Comparison of ENCODE assay signal across 2 cellular contexts in the genomic region with DNA sequence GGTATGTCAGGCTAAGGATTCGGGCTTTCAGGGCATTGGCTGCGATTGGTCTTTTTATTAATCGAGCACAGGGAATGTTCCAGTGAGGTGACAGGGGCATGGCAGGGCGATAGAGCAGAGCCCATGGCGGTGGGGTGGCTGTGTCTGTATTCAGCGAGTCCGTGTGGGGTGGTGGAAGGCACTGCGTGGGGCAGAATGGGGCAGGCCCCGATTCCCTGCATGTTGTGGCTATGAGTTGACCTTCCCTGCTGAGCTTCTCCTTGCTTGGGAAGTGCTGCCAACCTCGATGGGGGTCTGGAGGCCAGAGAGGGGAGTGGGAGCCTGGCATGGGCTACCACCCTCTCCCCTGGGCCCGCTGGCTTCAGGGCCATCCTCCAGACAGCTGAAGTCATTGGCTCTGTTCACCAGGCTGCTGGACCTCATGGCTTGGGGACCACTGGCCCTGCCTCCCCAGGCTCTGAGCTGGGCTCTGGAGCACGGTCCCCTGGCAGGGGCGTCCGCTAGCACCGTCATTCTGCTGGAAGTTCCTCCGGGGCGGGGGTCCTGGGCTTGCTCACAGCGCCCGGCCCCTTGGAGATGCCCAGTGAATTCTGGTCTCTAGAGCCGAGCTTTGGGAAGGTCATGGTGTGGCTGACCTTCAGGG.
TF ChIP-seq lines count a peak whose summit lies in the region.

No MANE protein-coding gene starts in this region.

TF ChIP-seq in IMR-90, 13 proteins besides CTCF, POLR2A, EP300 and RAD21:
- TF ChIP-seq RCOR1 (IDR thresholded peaks at IDR 0.05; ENCODE audit: insufficient replicate concordance, low read length) (no peak), MXI1 (IDR thresholded peaks at IDR 0.05; ENCODE audit: borderline replicate concordance, low read depth, low read length) (no peak), FOS (IDR thresholded peaks at IDR 0.05; ENCODE audit: low read depth, low read length) (no peak), CEBPB (IDR thresholded peaks at IDR 0.05; ENCODE audit: low read depth, low read length) (no peak)
- TF ChIP-seq, protein P1, sequence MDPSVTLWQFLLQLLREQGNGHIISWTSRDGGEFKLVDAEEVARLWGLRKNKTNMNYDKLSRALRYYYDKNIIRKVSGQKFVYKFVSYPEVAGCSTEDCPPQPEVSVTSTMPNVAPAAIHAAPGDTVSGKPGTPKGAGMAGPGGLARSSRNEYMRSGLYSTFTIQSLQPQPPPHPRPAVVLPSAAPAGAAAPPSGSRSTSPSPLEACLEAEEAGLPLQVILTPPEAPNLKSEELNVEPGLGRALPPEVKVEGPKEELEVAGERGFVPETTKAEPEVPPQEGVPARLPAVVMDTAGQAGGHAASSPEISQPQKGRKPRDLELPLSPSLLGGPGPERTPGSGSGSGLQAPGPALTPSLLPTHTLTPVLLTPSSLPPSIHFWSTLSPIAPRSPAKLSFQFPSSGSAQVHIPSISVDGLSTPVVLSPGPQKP (IDR thresholded peaks at IDR 0.05; ENCODE audit: borderline replicate concordance, low read depth, low read length), result no peak

TF ChIP-seq in H1, 55 proteins besides CTCF, POLR2A, EP300 and RAD21:
- TF ChIP-seq, protein P2, sequence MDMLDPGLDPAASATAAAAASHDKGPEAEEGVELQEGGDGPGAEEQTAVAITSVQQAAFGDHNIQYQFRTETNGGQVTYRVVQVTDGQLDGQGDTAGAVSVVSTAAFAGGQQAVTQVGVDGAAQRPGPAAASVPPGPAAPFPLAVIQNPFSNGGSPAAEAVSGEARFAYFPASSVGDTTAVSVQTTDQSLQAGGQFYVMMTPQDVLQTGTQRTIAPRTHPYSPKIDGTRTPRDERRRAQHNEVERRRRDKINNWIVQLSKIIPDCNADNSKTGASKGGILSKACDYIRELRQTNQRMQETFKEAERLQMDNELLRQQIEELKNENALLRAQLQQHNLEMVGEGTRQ (IDR thresholded peaks at IDR 0.05; ENCODE audit: low read length), result no peak
- TF ChIP-seq CEBPB (IDR thresholded peaks at IDR 0.05; ENCODE audit: low read depth, low read length), result no peak
- TF ChIP-seq EZH2 (IDR thresholded peaks at IDR 0.05; ENCODE audit: low read depth, low read length, severe bottlenecking), result no peak
- TF ChIP-seq, protein P3, sequence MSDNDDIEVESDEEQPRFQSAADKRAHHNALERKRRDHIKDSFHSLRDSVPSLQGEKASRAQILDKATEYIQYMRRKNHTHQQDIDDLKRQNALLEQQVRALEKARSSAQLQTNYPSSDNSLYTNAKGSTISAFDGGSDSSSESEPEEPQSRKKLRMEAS (IDR thresholded peaks at IDR 0.05), result no peak
